1 cellular context compared by ENCODE assay signal in genomic region chr1:63705058-63705457, GRCh38.
TF ChIP-seq lines count a peak whose summit lies in the region.

No MANE protein-coding gene starts in this region.

TF ChIP-seq in GM12878, 131 proteins besides CTCF, POLR2A, EP300 and RAD21 (continued from another document):
- TF ChIP-seq POU2F2 (IDR thresholded peaks at IDR 0.05; ENCODE audit: borderline replicate concordance, low read depth, low read length) (no peak), IKZF1 (conservative IDR thresholded peaks at IDR 0.05) (no peak), TARDBP (IDR thresholded peaks at IDR 0.05; ENCODE audit: borderline replicate concordance) (no peak), USF2 (IDR thresholded peaks at IDR 0.05; ENCODE audit: borderline replicate concordance, low read depth, low read length) (no peak), BRCA1 (IDR thresholded peaks at IDR 0.05; ENCODE audit: low read depth, low read length) (no peak), ZBTB33 (IDR thresholded peaks at IDR 0.05) (no peak), CREM (IDR thresholded peaks at IDR 0.05; ENCODE audit: low read depth) (no peak), NRF1 (conservative IDR thresholded peaks at IDR 0.05; ENCODE audit: low read depth, low read length) (no peak), FOXK2 (IDR thresholded peaks at IDR 0.05) (no peak), SREBF2 (IDR thresholded peaks at IDR 0.05; ENCODE audit: low read length) (no peak), NKRF (conservative IDR thresholded peaks at IDR 0.05) (no peak), MYC (IDR thresholded peaks at IDR 0.05; ENCODE audit: insufficient read depth, insufficient read length, insufficient replicate concordance, low read length, severe bottlenecking) (no peak), ZNF207 (IDR thresholded peaks at IDR 0.05; ENCODE audit: borderline replicate concordance) (no peak), EZH2 (IDR thresholded peaks at IDR 0.05; ENCODE audit: borderline replicate concordance, control insufficient read depth, low read depth, low read length) (no peak), REST (IDR thresholded peaks at IDR 0.05; ENCODE audit: low read depth, low read length) (no peak), ESRRA (IDR thresholded peaks at IDR 0.05; ENCODE audit: low read length) (no peak)
